Comparison of ENCODE assay signal across 35 cellular contexts in the genomic region with DNA sequence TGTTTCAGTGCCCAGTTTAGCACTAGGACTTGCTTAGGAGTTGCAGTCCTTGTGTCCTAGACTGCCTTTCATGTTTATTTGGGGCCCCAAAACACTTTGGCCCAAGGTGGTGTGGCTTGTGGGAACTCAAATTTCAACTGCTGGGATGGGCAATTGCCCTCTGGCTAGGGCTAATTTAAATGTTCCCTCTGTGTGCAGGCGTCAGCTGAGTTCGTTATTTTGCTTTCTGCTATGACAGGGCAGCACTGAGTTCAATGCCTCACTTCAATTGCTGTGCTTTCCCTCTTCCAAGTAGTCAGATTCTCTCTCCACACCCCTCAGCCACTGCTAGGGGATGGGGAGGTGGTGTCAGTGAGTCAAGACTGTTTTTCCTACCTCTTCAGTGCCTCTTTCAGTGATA. TPM values are rescaled to one million over a fixed set of nuclear protein-coding genes. Genes with fewer than 3 reads are reported as not detected.
"Had no signal": no experiment of that assay in that cellular context is flagged by ENCODE, and none has a peak within 500 bp of the region (broad histone marks: within the 10 kb centered on the region; RNA-seq: fewer than 3 reads in every experiment).

No MANE protein-coding gene starts in this region.

- DNase-seq: activated B cell treated with CpG ODN at 0.5 μM for 24 hours; activated CD4-positive, alpha-beta memory T cell treated with anti-CD3 and anti-CD28 coated beads for 36 hours; activated CD4-positive, alpha-beta T cell treated with anti-CD3 and anti-CD28 coated beads for 36 hours; activated CD4-positive, alpha-beta T cell treated with anti-CD3 and anti-CD28 coated beads, Interleukin-2, amount 10 ng/mL, durations not matched to agents 24 days and 14 days; activated CD4-positive, CD25-positive, alpha-beta regulatory T cell treated with anti-CD3 and anti-CD28 coated beads, Interleukin-2, amount 50 U/mL, for 72 hours; activated CD8-positive, alpha-beta memory T cell treated with anti-CD3 and anti-CD28 coated beads, Interleukin-2, amount 10 ng/mL, durations not matched to agents 7 days and 5 days; activated CD8-positive, alpha-beta memory T cell treated with anti-CD3 and anti-CD28 coated beads, Interleukin-2, amount 50 U/mL, for 4 hours; activated CD8-positive, alpha-beta T cell treated with anti-CD3 and anti-CD28 coated beads, Interleukin-2, amount 10 ng/mL, durations not matched to agents 7 days and 5 days; activated gamma-delta T cell; activated naive CD4-positive, alpha-beta T cell; activated naive CD4-positive, alpha-beta T cell treated with anti-CD3 and anti-CD28 coated beads, Interleukin-2, amount 10 ng/mL, durations not matched to agents 7 days and 5 days; activated naive CD8-positive, alpha-beta T cell treated with anti-CD3 and anti-CD28 coated beads, Interleukin-2, amount 10 ng/mL, durations not matched to agents 7 days and 5 days; activated T-cell treated with anti-CD3 and anti-CD28 coated beads, Interleukin-2, amount 50 U/mL, for 1 hour; activated T-cell treated with anti-CD3 and anti-CD28 coated beads, Interleukin-2, amount 50 U/mL, for 48 hours; central memory CD4-positive, alpha-beta T cell; cerebellar nuclear complex; colonic mucosa; dermis blood vessel endothelial cell; effector CD4-positive, alpha-beta T cell; effector memory CD8-positive, alpha-beta T cell; erythroblast; foreskin keratinocyte; T-helper 1 cell; T-helper 17 cell; T1000; WERI-Rb-1 had no signal

- H3K27ac Mint-ChIP-seq: activated B cell treated with CpG ODN at 0.5 μM for 24 hours; activated CD4-positive, alpha-beta memory T cell treated with anti-CD3 and anti-CD28 coated beads for 36 hours; activated CD4-positive, alpha-beta T cell treated with anti-CD3 and anti-CD28 coated beads for 36 hours; activated CD4-positive, alpha-beta T cell treated with anti-CD3 and anti-CD28 coated beads, Interleukin-2, amount 10 ng/mL, durations not matched to agents 24 days and 14 days; activated CD8-positive, alpha-beta memory T cell treated with anti-CD3 and anti-CD28 coated beads, Interleukin-2, amount 10 ng/mL, durations not matched to agents 7 days and 5 days; activated CD8-positive, alpha-beta T cell treated with anti-CD3 and anti-CD28 coated beads, Interleukin-2, amount 10 ng/mL, durations not matched to agents 7 days and 5 days; activated naive CD4-positive, alpha-beta T cell treated with anti-CD3 and anti-CD28 coated beads, Interleukin-2, amount 10 ng/mL, durations not matched to agents 7 days and 5 days; activated naive CD4-positive, alpha-beta T cell treated with anti-CD3 and anti-CD28 coated beads, Interleukin-2, amount 50 U/mL, for 72 hours; activated naive CD8-positive, alpha-beta T cell treated with anti-CD3 and anti-CD28 coated beads, Interleukin-2, amount 10 ng/mL, durations not matched to agents 7 days and 5 days; brain; effector memory CD8-positive, alpha-beta T cell; T-helper 17 cell; T-helper 2 cell treated with Interferon-gamma antibody and Interleukin-4, amounts not matched to agents 5 μg/mL and 100 μg/mL, for 36 hours had no signal

- H3K4me3 Mint-ChIP-seq: activated B cell treated with CpG ODN at 0.5 μM for 24 hours; activated CD4-positive, alpha-beta memory T cell treated with anti-CD3 and anti-CD28 coated beads for 36 hours; activated CD4-positive, alpha-beta T cell treated with anti-CD3 and anti-CD28 coated beads for 36 hours; activated CD4-positive, alpha-beta T cell treated with anti-CD3 and anti-CD28 coated beads, Interleukin-2, amount 10 ng/mL, durations not matched to agents 24 days and 14 days; activated CD8-positive, alpha-beta memory T cell treated with anti-CD3 and anti-CD28 coated beads, Interleukin-2, amount 10 ng/mL, durations not matched to agents 7 days and 5 days; activated CD8-positive, alpha-beta T cell treated with anti-CD3 and anti-CD28 coated beads, Interleukin-2, amount 10 ng/mL, durations not matched to agents 7 days and 5 days; activated naive CD4-positive, alpha-beta T cell treated with anti-CD3 and anti-CD28 coated beads, Interleukin-2, amount 10 ng/mL, durations not matched to agents 7 days and 5 days; activated naive CD8-positive, alpha-beta T cell treated with anti-CD3 and anti-CD28 coated beads, Interleukin-2, amount 10 ng/mL, durations not matched to agents 7 days and 5 days; brain; effector memory CD8-positive, alpha-beta T cell; T-helper 17 cell; T-helper 2 cell treated with Interferon-gamma antibody and Interleukin-4, amounts not matched to agents 5 μg/mL and 100 μg/mL, for 36 hours had no signal

- H3K9me3 ChIP-seq: ascending aorta, breast epithelium, colonic mucosa, esophagus muscularis mucosa, gastroesophageal sphincter had no signal

- H3K27ac ChIP-seq: ascending aorta, breast epithelium, cardiac muscle cell, colonic mucosa, esophagus muscularis mucosa, foreskin keratinocyte, gastroesophageal sphincter, WERI-Rb-1 had no signal

- H3K4me1 Mint-ChIP-seq: activated B cell treated with CpG ODN at 0.5 μM for 24 hours; activated CD4-positive, alpha-beta T cell treated with anti-CD3 and anti-CD28 coated beads for 36 hours; activated CD4-positive, alpha-beta T cell treated with anti-CD3 and anti-CD28 coated beads, Interleukin-2, amount 10 ng/mL, durations not matched to agents 24 days and 14 days; activated CD8-positive, alpha-beta memory T cell treated with anti-CD3 and anti-CD28 coated beads, Interleukin-2, amount 10 ng/mL, durations not matched to agents 7 days and 5 days; activated naive CD4-positive, alpha-beta T cell treated with anti-CD3 and anti-CD28 coated beads, Interleukin-2, amount 10 ng/mL, durations not matched to agents 7 days and 5 days; activated naive CD8-positive, alpha-beta T cell treated with anti-CD3 and anti-CD28 coated beads, Interleukin-2, amount 10 ng/mL, durations not matched to agents 7 days and 5 days; brain had no signal

- H3K9me3 Mint-ChIP-seq: activated B cell treated with CpG ODN at 0.5 μM for 24 hours; activated CD4-positive, alpha-beta memory T cell treated with anti-CD3 and anti-CD28 coated beads for 36 hours; activated CD4-positive, alpha-beta T cell treated with anti-CD3 and anti-CD28 coated beads, Interleukin-2, amount 10 ng/mL, durations not matched to agents 24 days and 14 days; activated naive CD4-positive, alpha-beta T cell treated with anti-CD3 and anti-CD28 coated beads, Interleukin-2, amount 10 ng/mL, durations not matched to agents 7 days and 5 days; activated naive CD8-positive, alpha-beta T cell treated with anti-CD3 and anti-CD28 coated beads, Interleukin-2, amount 10 ng/mL, durations not matched to agents 7 days and 5 days; effector memory CD8-positive, alpha-beta T cell; T-helper 2 cell treated with Interferon-gamma antibody and Interleukin-4, amounts not matched to agents 5 μg/mL and 100 μg/mL, for 36 hours had no signal

- H3K36me3 ChIP-seq: ascending aorta, breast epithelium, cardiac muscle cell, colonic mucosa, esophagus muscularis mucosa, gastroesophageal sphincter, WERI-Rb-1 had no signal

- ATAC-seq: activated CD8-positive, alpha-beta memory T cell treated with anti-CD3 and anti-CD28 coated beads, Interleukin-2, amount 10 ng/mL, durations not matched to agents 7 days and 5 days; activated CD8-positive, alpha-beta T cell treated with anti-CD3 and anti-CD28 coated beads, Interleukin-2, amount 10 ng/mL, durations not matched to agents 7 days and 5 days; effector memory CD8-positive, alpha-beta T cell; foreskin keratinocyte; gastroesophageal sphincter had no signal

- H3K27me3 Mint-ChIP-seq: activated CD4-positive, alpha-beta memory T cell treated with anti-CD3 and anti-CD28 coated beads for 36 hours; activated CD4-positive, alpha-beta T cell treated with anti-CD3 and anti-CD28 coated beads for 36 hours; activated CD4-positive, alpha-beta T cell treated with anti-CD3 and anti-CD28 coated beads, Interleukin-2, amount 10 ng/mL, durations not matched to agents 24 days and 14 days; activated CD8-positive, alpha-beta memory T cell treated with anti-CD3 and anti-CD28 coated beads, Interleukin-2, amount 10 ng/mL, durations not matched to agents 7 days and 5 days; activated naive CD4-positive, alpha-beta T cell treated with anti-CD3 and anti-CD28 coated beads, Interleukin-2, amount 10 ng/mL, durations not matched to agents 7 days and 5 days; brain had no signal

- H3K4me3 ChIP-seq: ascending aorta, breast epithelium, cardiac muscle cell, colonic mucosa, esophagus muscularis mucosa, gastroesophageal sphincter had no signal

- H3K27me3 ChIP-seq: ascending aorta, cardiac muscle cell, esophagus muscularis mucosa, foreskin keratinocyte, gastroesophageal sphincter had no signal

- H3K4me1 ChIP-seq: ascending aorta, breast epithelium, colonic mucosa, esophagus muscularis mucosa, foreskin keratinocyte, gastroesophageal sphincter had no signal

- H3K36me3 Mint-ChIP-seq: activated CD4-positive, alpha-beta memory T cell treated with anti-CD3 and anti-CD28 coated beads for 36 hours; activated CD8-positive, alpha-beta memory T cell treated with anti-CD3 and anti-CD28 coated beads, Interleukin-2, amount 10 ng/mL, durations not matched to agents 7 days and 5 days; activated naive CD4-positive, alpha-beta T cell treated with anti-CD3 and anti-CD28 coated beads, Interleukin-2, amount 10 ng/mL, durations not matched to agents 7 days and 5 days; activated naive CD4-positive, alpha-beta T cell treated with anti-CD3 and anti-CD28 coated beads, Interleukin-2, amount 50 U/mL, for 72 hours; activated naive CD8-positive, alpha-beta T cell treated with anti-CD3 and anti-CD28 coated beads, Interleukin-2, amount 10 ng/mL, durations not matched to agents 7 days and 5 days; brain had no signal

RNA-seq across cellular contexts. Expression of a gene that starts 51.1 kb away (rescaled TPM):
- total RNA-seq: activated B cell treated with CpG ODN at 0.5 μM for 24 hours; activated CD4-positive, alpha-beta memory T cell treated with anti-CD3 and anti-CD28 coated beads for 36 hours; activated CD4-positive, alpha-beta T cell treated with anti-CD3 and anti-CD28 coated beads for 36 hours; activated CD4-positive, alpha-beta T cell treated with anti-CD3 and anti-CD28 coated beads, Interleukin-2, amount 10 ng/mL, durations not matched to agents 24 days and 14 days; activated CD8-positive, alpha-beta memory T cell treated with anti-CD3 and anti-CD28 coated beads for 36 hours; activated CD8-positive, alpha-beta memory T cell treated with anti-CD3 and anti-CD28 coated beads, Interleukin-2, amount 10 ng/mL, durations not matched to agents 7 days and 5 days; activated CD8-positive, alpha-beta T cell treated with anti-CD3 and anti-CD28 coated beads, Interleukin-2, amount 10 ng/mL, durations not matched to agents 7 days and 5 days; activated naive CD4-positive, alpha-beta T cell treated with anti-CD3 and anti-CD28 coated beads, Interleukin-2, amount 50 U/mL, for 72 hours; activated naive CD8-positive, alpha-beta T cell treated with anti-CD3 and anti-CD28 coated beads, Interleukin-2, amount 10 ng/mL, durations not matched to agents 7 days and 5 days; ascending aorta; colonic mucosa; dermis blood vessel endothelial cell; foreskin keratinocyte; T-helper 17 cell had no signal
- polyA plus RNA-seq: foreskin keratinocyte had no signal
